In the genomic region with DNA sequence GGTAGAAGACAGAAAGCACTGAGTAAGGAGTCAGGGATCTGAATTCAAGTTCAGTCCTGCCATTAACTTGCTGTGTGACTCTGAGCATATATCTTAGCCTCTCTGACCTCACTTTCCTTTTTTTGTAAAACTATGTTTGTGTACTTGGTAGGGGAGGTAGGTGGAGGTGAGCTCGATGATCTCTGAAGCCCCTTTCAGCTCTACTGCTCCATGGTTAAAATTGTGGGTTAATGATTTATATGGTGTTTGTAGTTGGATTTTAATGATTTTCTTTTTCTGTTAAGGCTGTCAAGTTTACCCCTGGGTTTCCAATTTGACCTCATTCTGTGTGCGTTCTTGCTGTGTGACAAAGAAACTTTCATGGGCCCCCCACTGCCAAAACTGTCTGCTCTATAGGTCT, we compare ENCODE assay signal across 24 cellular contexts.
"Had no signal": no experiment of that assay in that cellular context is flagged by ENCODE, and none has a peak within 500 bp of the region (broad histone marks: within the 10 kb centered on the region; RNA-seq: fewer than 3 reads in every experiment).

No MANE protein-coding gene starts in this region.

- H3K4me3 ChIP-seq: SJCRH30 had no signal

- H3K9ac ChIP-seq: SK-N-SH had no signal

- H3K36me3 ChIP-seq: brain microvascular endothelial cell, SJCRH30 had no signal

- H3K27ac ChIP-seq: brain microvascular endothelial cell, SJCRH30 had no signal

- DNase-seq: activated CD4-positive, alpha-beta T cell treated with anti-CD3 and anti-CD28 coated beads for 36 hours; activated CD4-positive, alpha-beta T cell treated with anti-CD3 and anti-CD28 coated beads, Interleukin-2, amount 10 ng/mL, durations not matched to agents 7 days and 5 days; activated CD4-positive, alpha-beta T cell treated with anti-CD3 and anti-CD28 coated beads, Interleukin-2, amount 50 U/mL, for 48 hours; activated CD8-positive, alpha-beta T cell treated with anti-CD3 and anti-CD28 coated beads, Interleukin-2, amount 10 ng/mL, durations not matched to agents 7 days and 5 days; activated effector memory CD4-positive, alpha-beta T cell treated with Interleukin-2 at 50 U/mL for 16 hours; activated naive CD4-positive, alpha-beta T cell treated with anti-CD3 and anti-CD28 coated beads, Interleukin-2, amount 50 U/mL, for 16 hours; activated naive CD8-positive, alpha-beta T cell treated with anti-CD3 and anti-CD28 coated beads for 36 hours; activated T-cell treated with anti-CD3 and anti-CD28 coated beads, Interleukin-2, amount 50 U/mL, for 4 hours; amniotic stem cell; aorta; brain microvascular endothelial cell; central memory CD4-positive, alpha-beta T cell; Karpas-422; NCI-H1105; NCI-H1417 treated with DMSO at 0.1 percent for 48 hours; NCI-H1694; NCI-H2029; NCI-H345; NCI-H524 treated with DMSO at 0.1 percent for 48 hours; SJCRH30 had no signal

- H3K9me3 ChIP-seq: SJCRH30, SK-N-SH had no signal

- H3K27me3 ChIP-seq: brain microvascular endothelial cell, SJCRH30 had no signal

- ATAC-seq: activated CD4-positive, alpha-beta T cell treated with anti-CD3 and anti-CD28 coated beads for 36 hours; activated CD4-positive, CD25-positive, alpha-beta regulatory T cell treated with anti-CD3 and anti-CD28 coated beads, Interleukin-2, amount 50 U/mL, for 24 hours; activated CD8-positive, alpha-beta T cell treated with anti-CD3 and anti-CD28 coated beads, Interleukin-2, amount 10 ng/mL, durations not matched to agents 7 days and 5 days; activated T-cell treated with anti-CD3 and anti-CD28 coated beads, Interleukin-2, amount 50 U/mL, for 4 hours; Panc1; WTC11 had no signal
